Comparison of ENCODE assay signal across 9 cellular contexts in the genomic region with DNA sequence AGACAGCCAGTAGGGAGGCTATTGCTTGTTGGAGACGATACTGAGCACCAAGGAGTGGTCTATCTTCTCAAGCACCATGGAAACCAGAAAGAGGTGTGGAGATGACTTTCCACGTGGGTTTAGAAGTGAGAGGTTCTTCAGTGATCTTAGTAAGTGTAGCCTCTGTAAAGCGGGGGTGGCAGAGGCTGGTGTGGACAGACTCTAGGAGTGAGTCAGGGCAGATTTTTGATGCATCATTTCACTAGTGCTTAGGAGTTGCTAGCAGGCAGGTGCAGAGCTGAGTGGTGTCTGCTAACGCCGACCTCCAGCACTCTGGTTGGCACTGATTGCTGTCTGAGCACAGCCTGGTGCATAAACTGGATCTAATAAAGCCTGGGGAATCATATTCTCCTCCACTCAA.
A peak's percentile ranks its signal among the peaks of the same experiment; 100 is the strongest.
DNase-seq lines count a peak whose midpoint lies in the region; ATAC-seq and TF ChIP-seq lines count a peak whose summit lies in the region.
"Had no signal": no experiment of that assay in that cellular context is flagged by ENCODE, and none has a peak within 500 bp of the region (broad histone marks: within the 10 kb centered on the region; RNA-seq: fewer than 3 reads in every experiment).

No MANE protein-coding gene starts in this region.

- peaks cover 25% of the 10 kb centered on the region for H3K27me3 Mint-ChIP-seq in type B pancreatic cell

- no peaks in the 10 kb centered on the region for H3K36me3 Mint-ChIP-seq in type B pancreatic cell

- no peaks in the 10 kb centered on the region for H3K9me3 Mint-ChIP-seq in type B pancreatic cell

- no peak overlapping the region for H3K27ac Mint-ChIP-seq in type B pancreatic cell

- H3K4me3 Mint-ChIP-seq in type B pancreatic cell = no peak overlapping the region

- TF ChIP-seq CTCF in type B pancreatic cell (conservative IDR thresholded peaks at IDR 0.05) = no peak

- no peaks in the 10 kb centered on the region for H3K4me1 Mint-ChIP-seq in type B pancreatic cell (ENCODE audit: unreplicated experiment)

- DNase-seq in activated CD4-positive, alpha-beta T cell treated with anti-CD3 and anti-CD28 coated beads, Interleukin-2, amount 50 U/mL, for 24 hours (ENCODE audit: low read depth in 1 of 2, low spot score in 1 of 2) = peak; percentile 24 to 70
- peak; percentile 62 for DNase-seq in stimulated activated CD4-positive, alpha-beta T cell treated with anti-CD3 and anti-CD28 coated beads, Interleukin-4, amount 100 ng/mL, for 1 hour
- no peak for DNase-seq in type B pancreatic cell (ENCODE audit: extremely low spot score, unreplicated experiment)
- no peak for DNase-seq in HT-29 (ENCODE audit: low spot score)
- no peak for DNase-seq in putamen (ENCODE audit: low spot score)
- DNase-seq: brain microvascular endothelial cell had no signal

- ATAC-seq in GM18907 (IDR thresholded peaks at IDR 0.05; ENCODE audit: unreplicated experiment) (peak; percentile 89), HG02642 (IDR thresholded peaks at IDR 0.05; ENCODE audit: poor library complexity, unreplicated experiment) (peak; percentile 97), SK-N-SH treated with all-trans-retinoic acid at 6 μM for 48 hours (no peak)

TF ChIP-seq in SK-N-SH treated with all-trans-retinoic acid at 6 μM for 48 hours, 23 proteins besides CTCF, POLR2A, EP300 and RAD21:
- TF ChIP-seq ZNF70 (CRISPR knock-in tag; IDR thresholded peaks at IDR 0.05) = no peak
- TF ChIP-seq ARNTL (CRISPR knock-in tag; IDR thresholded peaks at IDR 0.05; ENCODE audit: borderline replicate concordance, low read depth) = no peak
- no peak for TF ChIP-seq ISL1 (CRISPR knock-in tag; IDR thresholded peaks at IDR 0.05)
- TF ChIP-seq ZC3H10 (CRISPR knock-in tag; IDR thresholded peaks at IDR 0.05) = no peak
- TF ChIP-seq RARB (CRISPR knock-in tag; IDR thresholded peaks at IDR 0.05) = no peak
- no peak for TF ChIP-seq CSDC2 (CRISPR knock-in tag; IDR thresholded peaks at IDR 0.05)
- no peak for TF ChIP-seq ZFP30 (CRISPR knock-in tag; IDR thresholded peaks at IDR 0.05)
- TF ChIP-seq ZNF565 (CRISPR knock-in tag; conservative IDR thresholded peaks at IDR 0.05; ENCODE audit: low read depth) = no peak
- TF ChIP-seq, protein P1, sequence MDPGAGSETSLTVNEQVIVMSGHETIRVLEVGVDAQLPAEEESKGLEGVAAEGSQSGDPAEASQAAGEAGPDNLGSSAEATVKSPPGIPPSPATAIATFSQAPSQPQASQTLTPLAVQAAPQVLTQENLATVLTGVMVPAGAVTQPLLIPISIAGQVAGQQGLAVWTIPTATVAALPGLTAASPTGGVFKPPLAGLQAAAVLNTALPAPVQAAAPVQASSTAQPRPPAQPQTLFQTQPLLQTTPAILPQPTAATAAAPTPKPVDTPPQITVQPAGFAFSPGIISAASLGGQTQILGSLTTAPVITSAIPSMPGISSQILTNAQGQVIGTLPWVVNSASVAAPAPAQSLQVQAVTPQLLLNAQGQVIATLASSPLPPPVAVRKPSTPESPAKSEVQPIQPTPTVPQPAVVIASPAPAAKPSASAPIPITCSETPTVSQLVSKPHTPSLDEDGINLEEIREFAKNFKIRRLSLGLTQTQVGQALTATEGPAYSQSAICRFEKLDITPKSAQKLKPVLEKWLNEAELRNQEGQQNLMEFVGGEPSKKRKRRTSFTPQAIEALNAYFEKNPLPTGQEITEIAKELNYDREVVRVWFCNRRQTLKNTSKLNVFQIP (CRISPR knock-in tag; IDR thresholded peaks at IDR 0.05; ENCODE audit: borderline replicate concordance, low read depth) = no peak
- TF ChIP-seq ZFP3 (CRISPR knock-in tag; IDR thresholded peaks at IDR 0.05) = no peak
- TF ChIP-seq, protein P2, sequence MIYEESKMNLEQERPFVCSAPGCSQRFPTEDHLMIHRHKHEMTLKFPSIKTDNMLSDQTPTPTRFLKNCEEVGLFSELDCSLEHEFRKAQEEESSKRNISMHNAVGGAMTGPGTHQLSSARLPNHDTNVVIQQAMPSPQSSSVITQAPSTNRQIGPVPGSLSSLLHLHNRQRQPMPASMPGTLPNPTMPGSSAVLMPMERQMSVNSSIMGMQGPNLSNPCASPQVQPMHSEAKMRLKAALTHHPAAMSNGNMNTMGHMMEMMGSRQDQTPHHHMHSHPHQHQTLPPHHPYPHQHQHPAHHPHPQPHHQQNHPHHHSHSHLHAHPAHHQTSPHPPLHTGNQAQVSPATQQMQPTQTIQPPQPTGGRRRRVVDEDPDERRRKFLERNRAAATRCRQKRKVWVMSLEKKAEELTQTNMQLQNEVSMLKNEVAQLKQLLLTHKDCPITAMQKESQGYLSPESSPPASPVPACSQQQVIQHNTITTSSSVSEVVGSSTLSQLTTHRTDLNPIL (CRISPR knock-in tag; IDR thresholded peaks at IDR 0.05; ENCODE audit: low read depth) = no peak
- TF ChIP-seq, protein P3, sequence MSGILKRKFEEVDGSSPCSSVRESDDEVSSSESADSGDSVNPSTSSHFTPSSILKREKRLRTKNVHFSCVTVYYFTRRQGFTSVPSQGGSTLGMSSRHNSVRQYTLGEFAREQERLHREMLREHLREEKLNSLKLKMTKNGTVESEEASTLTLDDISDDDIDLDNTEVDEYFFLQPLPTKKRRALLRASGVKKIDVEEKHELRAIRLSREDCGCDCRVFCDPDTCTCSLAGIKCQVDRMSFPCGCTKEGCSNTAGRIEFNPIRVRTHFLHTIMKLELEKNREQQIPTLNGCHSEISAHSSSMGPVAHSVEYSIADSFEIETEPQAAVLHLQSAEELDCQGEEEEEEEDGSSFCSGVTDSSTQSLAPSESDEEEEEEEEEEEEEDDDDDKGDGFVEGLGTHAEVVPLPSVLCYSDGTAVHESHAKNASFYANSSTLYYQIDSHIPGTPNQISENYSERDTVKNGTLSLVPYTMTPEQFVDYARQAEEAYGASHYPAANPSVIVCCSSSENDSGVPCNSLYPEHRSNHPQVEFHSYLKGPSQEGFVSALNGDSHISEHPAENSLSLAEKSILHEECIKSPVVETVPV (CRISPR knock-in tag; IDR thresholded peaks at IDR 0.05) = no peak
- TF ChIP-seq TOX (CRISPR knock-in tag; IDR thresholded peaks at IDR 0.05; ENCODE audit: borderline replicate concordance) = no peak
- no peak for TF ChIP-seq ZNF8 (CRISPR knock-in tag; IDR thresholded peaks at IDR 0.05)

Comparison
In these comparisons a context has a peak if more than half of its experiments do, and no peak if none do; other contexts are left out.
1. DNase-seq: peak in activated CD4-positive, alpha-beta T cell treated with anti-CD3 and anti-CD28 coated beads, Interleukin-2, amount 50 U/mL, for 24 hours (2 of 2) and stimulated activated CD4-positive, alpha-beta T cell treated with anti-CD3 and anti-CD28 coated beads, Interleukin-4, amount 100 ng/mL, for 1 hour (single experiment); none in type B pancreatic cell (single experiment), HT-29 (single experiment) and putamen (single experiment).